ENCODE assay signal across 8 cellular contexts in the genomic region with DNA sequence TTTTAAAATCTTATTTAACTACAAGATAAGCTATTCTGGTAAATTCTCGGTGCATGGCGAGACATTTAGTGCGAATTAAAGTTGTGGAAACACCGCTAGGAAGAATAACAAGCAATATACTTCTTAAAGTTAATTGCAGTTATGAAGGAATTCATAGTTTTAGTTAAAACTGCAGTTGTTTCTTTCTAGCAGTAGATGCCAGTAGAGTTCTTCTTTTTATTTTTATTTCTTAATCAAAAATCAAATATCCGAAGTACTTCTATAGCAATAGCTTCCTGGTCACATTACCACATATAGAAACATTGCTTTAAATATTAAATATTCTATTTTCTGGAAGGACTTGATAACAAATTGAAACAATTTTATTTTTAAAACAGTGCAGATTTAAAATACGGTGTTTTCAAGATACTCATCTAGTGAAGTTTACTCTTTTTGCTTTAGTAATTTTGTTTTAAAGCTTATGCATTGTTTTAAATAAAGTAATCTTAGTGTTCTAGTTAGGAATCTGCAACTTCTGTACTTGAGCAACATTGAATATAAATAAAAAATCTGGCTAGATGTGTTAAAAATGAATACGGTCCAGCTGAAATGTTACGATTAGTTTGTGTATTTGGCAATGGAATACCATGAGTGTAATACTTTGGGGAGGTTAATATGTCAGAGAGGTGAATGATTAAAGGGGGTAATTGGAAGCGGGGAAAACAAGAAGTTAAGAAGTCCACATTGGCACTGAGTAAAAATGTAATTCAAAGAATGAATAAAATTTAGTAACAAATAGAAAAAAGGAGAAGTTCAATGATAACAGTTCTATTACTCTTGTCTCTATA. TPM values are rescaled to one million over a fixed set of nuclear protein-coding genes. Genes with fewer than 3 reads are reported as not detected.
A peak's percentile ranks its signal among the peaks of the same experiment; 100 is the strongest.
DNase-seq lines count a peak whose midpoint lies in the region; ATAC-seq, FAIRE-seq and TF ChIP-seq lines count a peak whose summit lies in the region.

No MANE protein-coding gene starts in this region.

- H3K9me3 ChIP-seq in heart right ventricle = peaks cover 0 to 19% (median 0%) of the 10 kb centered on the region in 11 donors
- H3K9me3 ChIP-seq in upper lobe of left lung = peaks cover 0 to 7% (median 2%) of the 10 kb centered on the region in 4 donors

- no peak for TF ChIP-seq POLR2A in upper lobe of left lung (IDR thresholded peaks at IDR 0.05)

- ATAC-seq in heart right ventricle (no peak), Right ventricle myocardium superior (ENCODE audit: poor library complexity) (no peak), upper lobe of left lung (ENCODE audit: low FRiP score in 2 of 2) (peak in 1 of 2 donors; percentile 53), HG02973 (IDR thresholded peaks at IDR 0.05; ENCODE audit: unreplicated experiment) (no peak)

- H3K4me1 ChIP-seq in heart right ventricle (peaks cover 0 to 16% (median 0%) of the 10 kb centered on the region in 9 donors), upper lobe of left lung (peaks cover 0 to 7% (median 0%) of the 10 kb centered on the region in 4 donors)

- 75 to 85% methylated on average over 9 of the region's 9 CpGs for WGBS in heart right ventricle, 2 donors
- WGBS in upper lobe of left lung, 2 donors = 58 to 68% methylated on average over 9 of the region's 9 CpGs

- TF ChIP-seq EP300 in upper lobe of left lung (IDR thresholded peaks at IDR 0.05) = no peak

- H3K27ac ChIP-seq in heart right ventricle = no peak overlapping the region
- no peak overlapping the region for H3K27ac ChIP-seq in upper lobe of left lung

- H3K27me3 ChIP-seq in heart right ventricle (no peaks in the 10 kb centered on the region), upper lobe of left lung (no peaks in the 10 kb centered on the region)

- TF ChIP-seq CTCF in heart right ventricle (IDR thresholded peaks at IDR 0.05) (peak in 8 of 9 donors; percentile 16 to 73 (median 60)), foreskin fibroblast (IDR thresholded peaks at IDR 0.05; ENCODE audit: low read depth, low read length) (peak; percentile 39), upper lobe of left lung (IDR thresholded peaks at IDR 0.05) (peak in 5 of 6 experiments; percentile 25 to 48 (median 35))

- intact Hi-C loops in heart right ventricle (cut with DNase I) = loop anchor here in 7 of 10 donors (1.0 to 10.0 kb wide), 10 partner anchors 286 to 633 kb away; no protein-coding TSS in a partner anchor
- intact Hi-C loops in Right ventricle myocardium superior (cut with DNase I) = no loop called here

- DNase-seq in heart right ventricle (no peak), Right ventricle myocardium superior (no peak), RCC 7860 (ENCODE audit: low spot score) (no peak), foreskin fibroblast (peak in 1 of 2 donors; percentile 33), upper lobe of left lung (no peak), C1 segment of cervical spinal cord (lab: John Stamatoyannopoulos, UW) (no peak), KG1 (lab: John Stamatoyannopoulos, UW) (no peak)

- H3K4me3 ChIP-seq in heart right ventricle (no peak overlapping the region), foreskin fibroblast (ENCODE audit: low read depth in 1 of 2, low read length in 2 of 2) (no peak overlapping the region), upper lobe of left lung (no peak overlapping the region)

- H3K36me3 ChIP-seq in heart right ventricle (no peaks in the 10 kb centered on the region), upper lobe of left lung (no peaks in the 10 kb centered on the region)

- FAIRE-seq in RCC 7860 (lab: Jason Lieb, UNC) = peak; percentile 65

RNA-seq across cellular contexts. Expression of gene PRKACB, which starts 2.7 kb away (rescaled TPM):
- total RNA-seq in heart right ventricle (10 to 100 TPM; 28.4 to 49.1 (median 43.0) TPM), Right ventricle myocardium superior (30.8 TPM), upper lobe of left lung (10 to 100 TPM in 5 of 6 donors, 1 to 10 TPM in 1; 7.9 to 27.8 (median 18.3) TPM)
- 10 to 100 TPM in 1 of 2 donors, 1 to 10 TPM in 1; 6.4 to 10.9 TPM for polyA plus RNA-seq in heart right ventricle
